ENCODE assay signal across 15 cellular contexts in the genomic region with DNA sequence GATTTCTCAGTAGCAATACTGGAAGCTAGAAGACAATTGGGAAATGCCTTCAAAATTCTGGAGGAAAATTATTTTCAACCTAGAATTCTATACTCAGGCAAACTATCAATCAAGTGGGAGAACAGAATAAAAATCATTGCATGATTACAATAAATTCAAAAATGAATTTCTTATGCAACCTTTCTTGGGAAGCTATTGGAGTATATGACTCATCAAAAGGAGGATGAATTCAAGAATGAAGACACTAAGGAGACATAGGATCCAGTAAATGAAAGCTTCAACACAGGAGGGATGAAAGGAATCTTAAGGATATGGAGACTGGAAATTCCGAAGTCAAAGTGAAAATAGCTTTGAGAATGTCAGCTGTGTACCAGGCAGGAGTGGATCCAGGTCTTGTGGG.
"Had no signal": no experiment of that assay in that cellular context is flagged by ENCODE, and none has a peak within 500 bp of the region (broad histone marks: within the 10 kb centered on the region; RNA-seq: fewer than 3 reads in every experiment).

No MANE protein-coding gene starts in this region.

- H3K4me1 ChIP-seq: uterus had no signal

- H3K36me3 ChIP-seq: cardiac muscle cell, esophagus squamous epithelium, tibial artery, uterus had no signal

- H3K4me3 ChIP-seq: cardiac muscle cell, esophagus squamous epithelium, mucosa of descending colon, tibial artery, uterus had no signal

- H3K9me3 ChIP-seq: esophagus squamous epithelium, mucosa of descending colon, tibial artery, uterus had no signal

- DNase-seq: activated CD4-positive, alpha-beta T cell treated with anti-CD3 and anti-CD28 coated beads, Interleukin-2, amount 50 U/mL, for 48 hours; activated CD4-positive, CD25-positive, alpha-beta regulatory T cell treated with anti-CD3 and anti-CD28 coated beads, Interleukin-2, amount 50 U/mL, for 72 hours; activated CD8-positive, alpha-beta memory T cell treated with anti-CD3 and anti-CD28 coated beads, Interleukin-2, amount 10 ng/mL, durations not matched to agents 7 days and 5 days; activated effector memory CD4-positive, alpha-beta T cell treated with Interleukin-2 at 50 U/mL for 16 hours; activated T-cell treated with anti-CD3 and anti-CD28 coated beads, Interleukin-2, amount 50 U/mL, for 24 hours; esophagus squamous epithelium; immature natural killer cell; left cardiac atrium; mucosa of descending colon; naive thymus-derived CD8-positive, alpha-beta T cell; right cardiac atrium; tibial artery; uterus had no signal

- ATAC-seq: activated CD8-positive, alpha-beta memory T cell treated with anti-CD3 and anti-CD28 coated beads, Interleukin-2, amount 10 ng/mL, durations not matched to agents 7 days and 5 days; left cardiac atrium; mucosa of descending colon; naive thymus-derived CD8-positive, alpha-beta T cell; right cardiac atrium; stimulated activated memory B cell treated with anti-CD40 and anti-IgM and Interleukin-4, amounts not matched to agents 10 μg/mL and 1 μg/mL and 100 μg/mL, for 72 hours had no signal

- H3K27ac ChIP-seq: cardiac muscle cell, esophagus squamous epithelium, tibial artery, uterus had no signal

- H3K27me3 ChIP-seq: cardiac muscle cell, esophagus squamous epithelium, tibial artery, uterus had no signal
